ENCODE assay signal across 1 cellular context in the genomic region with DNA sequence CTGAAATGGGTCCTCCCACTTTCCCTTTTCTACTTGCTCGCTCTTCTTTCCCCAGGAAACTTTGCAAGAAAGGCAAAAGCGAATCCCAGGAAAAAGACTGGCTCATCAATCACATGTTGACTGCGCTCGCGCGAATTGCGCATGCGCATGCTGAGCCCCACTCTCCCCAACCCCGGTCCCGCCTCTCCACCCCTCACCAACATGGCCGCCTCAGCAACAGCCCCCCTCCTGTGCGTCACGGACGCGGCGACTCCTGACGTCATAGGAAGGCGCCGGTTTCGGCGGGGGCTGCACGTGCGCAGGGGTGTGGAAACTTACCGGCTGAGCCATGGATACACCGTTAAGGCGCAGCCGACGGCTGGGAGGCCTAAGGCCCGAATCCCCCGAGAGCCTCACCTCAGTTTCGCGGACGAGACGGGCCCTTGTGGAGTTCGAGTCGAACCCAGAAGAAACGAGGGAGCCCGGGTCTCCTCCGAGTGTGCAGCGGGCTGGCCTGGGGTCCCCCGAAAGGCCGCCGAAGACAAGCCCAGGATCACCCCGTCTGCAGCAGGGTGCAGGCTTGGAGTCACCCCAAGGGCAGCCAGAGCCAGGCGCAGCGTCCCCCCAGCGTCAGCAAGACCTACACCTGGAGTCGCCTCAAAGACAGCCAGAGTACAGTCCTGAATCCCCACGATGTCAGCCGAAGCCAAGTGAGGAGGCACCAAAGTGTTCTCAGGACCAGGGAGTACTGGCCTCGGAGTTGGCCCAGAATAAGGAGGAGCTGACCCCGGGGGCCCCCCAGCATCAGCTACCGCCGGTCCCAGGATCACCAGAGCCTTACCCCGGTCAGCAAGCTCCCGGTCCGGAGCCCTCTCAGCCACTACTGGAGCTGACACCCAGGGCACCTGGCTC.
TF ChIP-seq lines count a peak whose summit lies in the region.

Gene CCDC86, plus strand, starts transcription at position 317 of the 891 bp plus-strand sequence. Its CDS starts 12 bp downstream, at position 329.

TF ChIP-seq in K562, 482 proteins besides CTCF, POLR2A, EP300 and RAD21 (continued from another document):
- TF ChIP-seq KLF16 (IDR thresholded peaks at IDR 0.05) (no peak), DACH1 (IDR thresholded peaks at IDR 0.05; ENCODE audit: partially characterized antibody) (peak; percentile 48), CTBP1 (IDR thresholded peaks at IDR 0.05; ENCODE audit: borderline replicate concordance) (peak; percentile 36; the same call in 1 of the 2 replicates), SMAD3 (CRISPR knock-in tag; conservative IDR thresholded peaks at IDR 0.05) (0 out of 2 replicates have a peak, but pooled peaks have one; percentile 64), KDM5B (IDR thresholded peaks at IDR 0.05; ENCODE audit: insufficient replicate concordance, low read depth, low read length) (no peak), HEY1 (CRISPR knock-in tag; IDR thresholded peaks at IDR 0.05; ENCODE audit: borderline replicate concordance) (no peak), POLR2B (IDR thresholded peaks at IDR 0.05; ENCODE audit: low read depth, partially characterized antibody) (peak; percentile 58), SRSF1 (IDR thresholded peaks at IDR 0.05; ENCODE audit: low read depth, low read length) (no peak), EGR1 (conservative IDR thresholded peaks at IDR 0.05) (peak; percentile 67), PYGO2 (tag; IDR thresholded peaks at IDR 0.05) (no peak), ATF4 (CRISPR knock-in tag; IDR thresholded peaks at IDR 0.05) (0 out of 2 replicates have a peak, but pooled peaks have one; percentile 54), SIN3A (IDR thresholded peaks at IDR 0.05; ENCODE audit: borderline replicate concordance in 2 of 2, control insufficient read depth in 1 of 2, low read depth in 2 of 2, low read length in 2 of 2) (peak; percentile 100), ZBTB8A (IDR thresholded peaks at IDR 0.05; ENCODE audit: partially characterized antibody) (no peak), ZNF253 (CRISPR knock-in tag; conservative IDR thresholded peaks at IDR 0.05) (no peak), PHF20 (IDR thresholded peaks at IDR 0.05; ENCODE audit: partially characterized antibody) (peak; percentile 82), SUPT5H (IDR thresholded peaks at IDR 0.05) (peak; percentile 54; the same call in 1 of the 2 replicates), CBX1 (IDR thresholded peaks at IDR 0.05; ENCODE audit: low read depth) (no peak), ZNF232 (CRISPR knock-in tag; IDR thresholded peaks at IDR 0.05) (no peak), NFRKB (IDR thresholded peaks at IDR 0.05; ENCODE audit: low read depth) (peak; percentile 68; the same call in 1 of the 2 replicates), ZNF696 (CRISPR knock-in tag; conservative IDR thresholded peaks at IDR 0.05) (no peak), ZNF41 (CRISPR knock-in tag; conservative IDR thresholded peaks at IDR 0.05) (no peak), BDP1 (IDR thresholded peaks at IDR 0.05; ENCODE audit: insufficient read depth, insufficient read length) (no peak), NFE2L1 (tag; IDR thresholded peaks at IDR 0.05; ENCODE audit: borderline replicate concordance, low read depth) (no peak), FOXJ2 (tag; IDR thresholded peaks at IDR 0.05) (peak; percentile 75; the same call in 1 of the 2 replicates), PURB (CRISPR knock-in tag; IDR thresholded peaks at IDR 0.05; ENCODE audit: low read depth) (no peak), RREB1 (CRISPR knock-in tag; IDR thresholded peaks at IDR 0.05) (no peak), SIN3B (IDR thresholded peaks at IDR 0.05; ENCODE audit: low read depth) (peak; percentile 86; the same call in 1 of the 2 replicates)
- TF ChIP-seq, protein P1, sequence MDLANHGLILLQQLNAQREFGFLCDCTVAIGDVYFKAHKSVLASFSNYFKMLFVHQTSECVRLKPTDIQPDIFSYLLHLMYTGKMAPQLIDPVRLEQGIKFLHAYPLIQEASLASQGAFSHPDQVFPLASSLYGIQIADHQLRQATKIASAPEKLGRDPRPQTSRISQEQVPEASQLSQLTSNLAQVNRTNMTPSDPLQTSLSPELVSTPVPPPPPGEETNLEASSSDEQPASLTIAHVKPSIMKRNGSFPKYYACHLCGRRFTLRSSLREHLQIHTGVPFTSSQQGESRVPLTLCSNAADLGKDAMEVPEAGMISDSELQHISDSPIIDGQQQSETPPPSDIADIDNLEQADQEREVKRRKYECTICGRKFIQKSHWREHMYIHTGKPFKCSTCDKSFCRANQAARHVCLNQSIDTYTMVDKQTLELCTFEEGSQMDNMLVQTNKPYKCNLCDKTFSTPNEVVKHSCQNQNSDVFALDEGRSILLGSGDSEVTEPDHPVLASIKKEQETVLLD (IDR thresholded peaks at IDR 0.05), result peak; percentile 97
- TF ChIP-seq, protein P2, sequence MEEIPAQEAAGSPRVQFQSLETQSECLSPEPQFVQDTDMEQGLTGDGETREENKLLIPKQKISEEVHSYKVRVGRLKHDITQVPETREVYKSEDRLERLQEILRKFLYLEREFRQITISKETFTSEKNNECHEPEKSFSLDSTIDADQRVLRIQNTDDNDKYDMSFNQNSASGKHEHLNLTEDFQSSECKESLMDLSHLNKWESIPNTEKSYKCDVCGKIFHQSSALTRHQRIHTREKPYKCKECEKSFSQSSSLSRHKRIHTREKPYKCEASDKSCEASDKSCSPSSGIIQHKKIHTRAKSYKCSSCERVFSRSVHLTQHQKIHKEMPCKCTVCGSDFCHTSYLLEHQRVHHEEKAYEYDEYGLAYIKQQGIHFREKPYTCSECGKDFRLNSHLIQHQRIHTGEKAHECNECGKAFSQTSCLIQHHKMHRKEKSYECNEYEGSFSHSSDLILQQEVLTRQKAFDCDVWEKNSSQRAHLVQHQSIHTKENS (CRISPR knock-in tag; IDR thresholded peaks at IDR 0.05), result no peak
